17 cellular contexts compared by ENCODE assay signal in genomic region chr15:69555080-69555479, GRCh38.
"Had no signal": no experiment of that assay in that cellular context is flagged by ENCODE, and none has a peak within 500 bp of the region (broad histone marks: within the 10 kb centered on the region; RNA-seq: fewer than 3 reads in every experiment).

No MANE protein-coding gene starts in this region.

- H3K27ac ChIP-seq: brain microvascular endothelial cell, foreskin keratinocyte had no signal

- DNase-seq: activated CD4-positive, alpha-beta T cell treated with anti-CD3 and anti-CD28 coated beads, Interleukin-2, amount 50 U/mL, for 4 hours; activated CD4-positive, CD25-positive, alpha-beta regulatory T cell treated with anti-CD3 and anti-CD28 coated beads, Interleukin-2, amount 50 U/mL, for 72 hours; activated naive CD4-positive, alpha-beta T cell; activated naive CD8-positive, alpha-beta T cell treated with anti-CD3 and anti-CD28 coated beads, Interleukin-2, amount 10 ng/mL, durations not matched to agents 7 days and 5 days; activated T-cell treated with anti-CD3 and anti-CD28 coated beads for 4 hours; brain microvascular endothelial cell; cerebellar nuclear complex; effector memory CD8-positive, alpha-beta T cell; foreskin keratinocyte; kidney glomerular epithelial cell; left ventricle myocardium superior; mesenchymal stem cell; retina; stimulated activated naive B cell treated with anti-CD40 and anti-IgM and Interleukin-4, amounts not matched to agents 10 μg/mL and 1 μg/mL and 100 μg/mL, for 72 hours; T1000; trophoblast cell had no signal

- H3K27me3 ChIP-seq: brain microvascular endothelial cell had no signal

- H3K4me1 ChIP-seq: foreskin keratinocyte had no signal

- H3K36me3 ChIP-seq: brain microvascular endothelial cell had no signal

- ATAC-seq: effector memory CD8-positive, alpha-beta T cell; foreskin keratinocyte; left ventricle myocardium superior; natural killer cell treated with Interleukin-12 subunit alpha and Interleukin-12 subunit beta and Interleukin-15 and Interleukin-18, amount 100 ng/mL, for 72 hours; stimulated activated naive B cell treated with anti-CD40 and anti-IgM and Interleukin-4, amounts not matched to agents 10 μg/mL and 1 μg/mL and 100 μg/mL, for 72 hours had no signal
